In genomic region chr3:23671901-23672589, GRCh38 we compare ENCODE assay signal across 1 cellular context.
TF ChIP-seq lines count a peak whose summit lies in the region.

No MANE protein-coding gene starts in this region.

TF ChIP-seq in K562, 482 proteins besides CTCF, POLR2A, EP300 and RAD21 (continued from another document):
- TF ChIP-seq, protein P1, sequence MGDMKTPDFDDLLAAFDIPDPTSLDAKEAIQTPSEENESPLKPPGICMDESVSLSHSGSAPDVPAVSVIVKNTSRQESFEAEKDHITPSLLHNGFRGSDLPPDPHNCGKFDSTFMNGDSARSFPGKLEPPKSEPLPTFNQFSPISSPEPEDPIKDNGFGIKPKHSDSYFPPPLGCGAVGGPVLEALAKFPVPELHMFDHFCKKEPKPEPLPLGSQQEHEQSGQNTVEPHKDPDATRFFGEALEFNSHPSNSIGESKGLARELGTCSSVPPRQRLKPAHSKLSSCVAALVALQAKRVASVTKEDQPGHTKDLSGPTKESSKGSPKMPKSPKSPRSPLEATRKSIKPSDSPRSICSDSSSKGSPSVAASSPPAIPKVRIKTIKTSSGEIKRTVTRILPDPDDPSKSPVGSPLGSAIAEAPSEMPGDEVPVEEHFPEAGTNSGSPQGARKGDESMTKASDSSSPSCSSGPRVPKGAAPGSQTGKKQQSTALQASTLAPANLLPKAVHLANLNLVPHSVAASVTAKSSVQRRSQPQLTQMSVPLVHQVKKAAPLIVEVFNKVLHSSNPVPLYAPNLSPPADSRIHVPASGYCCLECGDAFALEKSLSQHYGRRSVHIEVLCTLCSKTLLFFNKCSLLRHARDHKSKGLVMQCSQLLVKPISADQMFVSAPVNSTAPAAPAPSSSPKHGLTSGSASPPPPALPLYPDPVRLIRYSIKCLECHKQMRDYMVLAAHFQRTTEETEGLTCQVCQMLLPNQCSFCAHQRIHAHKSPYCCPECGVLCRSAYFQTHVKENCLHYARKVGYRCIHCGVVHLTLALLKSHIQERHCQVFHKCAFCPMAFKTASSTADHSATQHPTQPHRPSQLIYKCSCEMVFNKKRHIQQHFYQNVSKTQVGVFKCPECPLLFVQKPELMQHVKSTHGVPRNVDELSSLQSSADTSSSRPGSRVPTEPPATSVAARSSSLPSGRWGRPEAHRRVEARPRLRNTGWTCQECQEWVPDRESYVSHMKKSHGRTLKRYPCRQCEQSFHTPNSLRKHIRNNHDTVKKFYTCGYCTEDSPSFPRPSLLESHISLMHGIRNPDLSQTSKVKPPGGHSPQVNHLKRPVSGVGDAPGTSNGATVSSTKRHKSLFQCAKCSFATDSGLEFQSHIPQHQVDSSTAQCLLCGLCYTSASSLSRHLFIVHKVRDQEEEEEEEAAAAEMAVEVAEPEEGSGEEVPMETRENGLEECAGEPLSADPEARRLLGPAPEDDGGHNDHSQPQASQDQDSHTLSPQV (IDR thresholded peaks at IDR 0.05): no peak
- TF ChIP-seq HNRNPUL1 (IDR thresholded peaks at IDR 0.05; ENCODE audit: low read length) (no peak), TCF7L2 (IDR thresholded peaks at IDR 0.05; ENCODE audit: low read depth, low read length) (no peak), ZNF830 (CRISPR knock-in tag; IDR thresholded peaks at IDR 0.05) (no peak), ZNF41 (CRISPR knock-in tag; conservative IDR thresholded peaks at IDR 0.05) (no peak)
TF ChIP-seq in K562: peak in this region for 0.
